8 cellular contexts compared by ENCODE assay signal in genomic region chr18:62566199-62566598, GRCh38. TPM values are rescaled to one million over a fixed set of nuclear protein-coding genes. Genes with fewer than 3 reads are reported as not detected.
A peak's percentile ranks its signal among the peaks of the same experiment; 100 is the strongest.
DNase-seq lines count a peak whose midpoint lies in the region; ATAC-seq and TF ChIP-seq lines count a peak whose summit lies in the region.

No MANE protein-coding gene starts in this region.

- H3K9me3 ChIP-seq in gastroesophageal sphincter (no peaks in the 10 kb centered on the region), spleen (no peaks in the 10 kb centered on the region)

- peak; percentile 17 for DNase-seq in activated CD4-positive, alpha-beta T cell treated with anti-CD3 and anti-CD28 coated beads, Interleukin-2, amount 50 U/mL, for 1 hour
- no peak for DNase-seq in activated CD4-positive, alpha-beta T cell treated with anti-CD3 and anti-CD28 coated beads, Interleukin-2, amount 50 U/mL, for 48 hours
- DNase-seq in RPMI7951 (ENCODE audit: low read depth) (peak; percentile 34), spleen (no peak), NCI-H187 (lab: John Stamatoyannopoulos, UW) (no peak), RWPE1 (ENCODE audit: low spot score) (no peak)
- DNase-seq in stimulated activated naive CD4-positive, alpha-beta T cell treated with Interleukin-2 at 50 U/mL for 16 hours (lab: John Stamatoyannopoulos, UW) = no peak

- TF ChIP-seq EP300 in gastroesophageal sphincter (IDR thresholded peaks at IDR 0.05) = no peak

- no peaks in the 10 kb centered on the region for H3K4me1 ChIP-seq in gastroesophageal sphincter
- H3K4me1 ChIP-seq in spleen = no peaks in the 10 kb centered on the region

- POLR2A ChIA-PET in RWPE1 (lab: Yijun Ruan, JAX; ENCODE audit: low non-redundant PET) = no interaction called here

- H3K4me3 ChIP-seq in gastroesophageal sphincter (no peak overlapping the region), spleen (no peak overlapping the region)

- no peak for ATAC-seq in gastroesophageal sphincter

- intact Hi-C loops in spleen (cut with DNase I; ENCODE audit: low total_unique reads) = no loop called here

- WGBS in gastroesophageal sphincter (ENCODE audit: low coverage in 1 of 2), 2 donors = 55 to 57% methylated on average over 5 of the region's 5 CpGs
- 50 to 65% (median 56%) methylated on average over 5 of the region's 5 CpGs for WGBS in spleen, 5 donors

- peak in 3 of 4 experiments; percentile 32 to 45 (median 35) for TF ChIP-seq CTCF in gastroesophageal sphincter (IDR thresholded peaks at IDR 0.05)
- TF ChIP-seq CTCF in spleen (IDR thresholded peaks at IDR 0.05 in 8 of 11, conservative IDR thresholded peaks at IDR 0.05 in 3 of 11) = peak in 6 of 11 experiments; percentile 25 to 52 (median 42)
- no peak for TF ChIP-seq CTCF in RWPE1 (conservative IDR thresholded peaks at IDR 0.05; ENCODE audit: low read depth)

- TF ChIP-seq POLR2A in gastroesophageal sphincter (IDR thresholded peaks at IDR 0.05) (no peak), spleen (IDR thresholded peaks at IDR 0.05) (no peak)

- H3K36me3 ChIP-seq in gastroesophageal sphincter (peaks cover 4 to 100% of the 10 kb centered on the region in 2 donors), spleen (peaks cover 0 to 100% (median 66%) of the 10 kb centered on the region in 6 donors)

- H3K27me3 ChIP-seq in gastroesophageal sphincter = no peaks in the 10 kb centered on the region
- H3K27me3 ChIP-seq in spleen (replicated peaks in 1 of 7) = no peaks in the 10 kb centered on the region

- no peak overlapping the region for H3K27ac ChIP-seq in gastroesophageal sphincter
- no peak overlapping the region for H3K27ac ChIP-seq in spleen
- H3K27ac ChIP-seq in RWPE1 = no peak overlapping the region

- CTCF ChIA-PET in RWPE1 (lab: Yijun Ruan, JAX) = interaction anchor here (0.7 kb wide), 1 partner anchor 17 kb away, joined by 4 read pairs; no protein-coding TSS in a partner anchor

RNA-seq across cellular contexts. Expression of gene ZCCHC2, which starts 43.4 kb away (rescaled TPM):
- total RNA-seq in RPMI7951 (2014; rRNA removed; shearing (Covaris generic)) = 2.1 and 3.8 TPM in 2 replicates
- total RNA-seq in gastroesophageal sphincter (10 to 100 TPM; 16.8 to 30.8 (median 22.7) TPM), spleen (10 to 100 TPM; 27.5 to 55.7 (median 40.9) TPM)
- polyA plus RNA-seq in spleen = 10 to 100 TPM in 1 of 3 donors, 1 to 10 TPM in 2; 4.7 to 11.1 (median 4.9) TPM

Comparison
In these comparisons a context has a peak if more than half of its experiments do, and no peak if none do; other contexts are left out.
1. DNase-seq: peak in activated CD4-positive, alpha-beta T cell treated with anti-CD3 and anti-CD28 coated beads, Interleukin-2, amount 50 U/mL, for 1 hour (single experiment) and RPMI7951 (single experiment); none in activated CD4-positive, alpha-beta T cell treated with anti-CD3 and anti-CD28 coated beads, Interleukin-2, amount 50 U/mL, for 48 hours (0 of 2), spleen (single experiment), NCI-H187 (0 of 2), stimulated activated naive CD4-positive, alpha-beta T cell treated with Interleukin-2 at 50 U/mL for 16 hours (single experiment) and RWPE1 (single experiment).